1 cellular context compared by ENCODE assay signal in genomic region chr11:132803436-132803835, GRCh38.
TF ChIP-seq lines count a peak whose summit lies in the region.

No MANE protein-coding gene starts in this region.

TF ChIP-seq in IMR-90, 13 proteins besides CTCF, POLR2A, EP300 and RAD21 (continued from another document):
- no peak for TF ChIP-seq ELK1 (IDR thresholded peaks at IDR 0.05; ENCODE audit: borderline replicate concordance, low read depth, low read length)
- no peak for TF ChIP-seq BHLHE40 (IDR thresholded peaks at IDR 0.05; ENCODE audit: low read depth, low read length)
- TF ChIP-seq MAFK (IDR thresholded peaks at IDR 0.05; ENCODE audit: low read depth, low read length) = no peak
- TF ChIP-seq CEBPB (IDR thresholded peaks at IDR 0.05; ENCODE audit: low read depth, low read length) = no peak
- no peak for TF ChIP-seq NFE2L2 (IDR thresholded peaks at IDR 0.05; ENCODE audit: low read depth, low read length)
- no peak for TF ChIP-seq CHD1 (IDR thresholded peaks at IDR 0.05; ENCODE audit: low read depth, low read length)
- TF ChIP-seq USF2 (IDR thresholded peaks at IDR 0.05; ENCODE audit: low read depth, low read length) = no peak
- no peak for TF ChIP-seq MAZ (IDR thresholded peaks at IDR 0.05; ENCODE audit: borderline replicate concordance, low read depth, low read length)
TF ChIP-seq in IMR-90: peak in this region for 0.
